Comparison of ENCODE assay signal across 8 cellular contexts in genomic region chr22:20429254-20430100, GRCh38. TPM values are rescaled to one million over a fixed set of nuclear protein-coding genes. Genes with fewer than 3 reads are reported as not detected.
DNase-seq lines count a peak whose midpoint lies in the region; ATAC-seq and TF ChIP-seq lines count a peak whose summit lies in the region.

No MANE protein-coding gene starts in this region.

- H2AFZ ChIP-seq in OCI-LY1 (ENCODE audit: low read length) = no peak overlapping the region

- H3F3A ChIP-seq in OCI-LY1 (ENCODE audit: insufficient read depth, low read length) = no peaks in the 10 kb centered on the region

- 63 to 64% methylated on average over 62 to 70 of the region's 75 CpGs for WGBS in tibial nerve, 2 donors

- H3K9ac ChIP-seq in OCI-LY1 (ENCODE audit: low read length) (no peak overlapping the region; the same call in 1 of the 2 replicates), iPS-20b (ENCODE audit: low read depth, low read length) (no peak overlapping the region)

- no peak for TF ChIP-seq POLR2A in tibial nerve (IDR thresholded peaks at IDR 0.05)

- H3K79me2 ChIP-seq in OCI-LY1 (ENCODE audit: insufficient read depth, low read length) = no peaks in the 10 kb centered on the region

- H4K20me1 ChIP-seq in OCI-LY1 (ENCODE audit: insufficient read depth, low read length) = no peaks in the 10 kb centered on the region

- H3K9me2 ChIP-seq in OCI-LY1 (ENCODE audit: low read depth, low read length) = no peaks in the 10 kb centered on the region

- no peak overlapping the region for H3K27ac ChIP-seq in OCI-LY1 (ENCODE audit: low read depth, low read length, poor library complexity, severe bottlenecking)
- H3K27ac ChIP-seq in iPS-20b (ENCODE audit: low read length) = no peak overlapping the region
- H3K27ac ChIP-seq in tibial nerve = no peak overlapping the region

- H3K36me3 ChIP-seq in OCI-LY1 (ENCODE audit: insufficient read depth, low read length) (no peaks in the 10 kb centered on the region), iPS-20b (ENCODE audit: insufficient read depth, low read depth, low read length) (no peaks in the 10 kb centered on the region), tibial nerve (peaks cover 0 to 46% (median 0%) of the 10 kb centered on the region in 3 donors)

- no peaks in the 10 kb centered on the region for H3K9me3 ChIP-seq in OCI-LY1 (ENCODE audit: low read length)
- H3K9me3 ChIP-seq in iPS-20b (ENCODE audit: insufficient read depth, low read depth, low read length) = no peaks in the 10 kb centered on the region
- H3K9me3 ChIP-seq in tibial nerve = no peaks in the 10 kb centered on the region

- H3K27me3 ChIP-seq in OCI-LY1 (ENCODE audit: insufficient read depth, low read length) (no peaks in the 10 kb centered on the region), iPS-20b (ENCODE audit: insufficient read depth, low read length) (peaks cover 69% of the 10 kb centered on the region), tibial nerve (no peaks in the 10 kb centered on the region)

- DNase-seq in GM19238 (ENCODE audit: insufficient read length, low spot score) = peak; percentile 85
- peak; percentile 93 for DNase-seq in activated effector memory CD4-positive, alpha-beta T cell treated with anti-CD3 and anti-CD28 coated beads, Interleukin-2, amount 50 U/mL, for 16 hours
- peak; percentile 59 to 71 (median 59) for DNase-seq in stimulated activated CD4-positive, alpha-beta T cell treated with anti-CD3 and anti-CD28 coated beads, TNF-alpha, amount 100 ng/mL, for 1 hour (ENCODE audit: low read depth in 3 of 3, low spot score in 1 of 3)
- no peak for DNase-seq in tibial nerve (ENCODE audit: low spot score in 2 of 2)
- no peak for DNase-seq in G401 (ENCODE audit: low spot score)

- in situ Hi-C loops in G401 (cut with HindIII; ENCODE audit: low sequenced_read_pairs) = no loop called here

- no peak for TF ChIP-seq CTCF in OCI-LY1 (IDR thresholded peaks at IDR 0.05; ENCODE audit: low read length)
- no peak for TF ChIP-seq CTCF in tibial nerve (IDR thresholded peaks at IDR 0.05)

- no peak for ATAC-seq in HG02840 (IDR thresholded peaks at IDR 0.05; ENCODE audit: low FRiP score, unreplicated experiment)

- H3K4me1 ChIP-seq in OCI-LY1 (ENCODE audit: insufficient read depth, low read length, severe bottlenecking) (peaks cover 3% of the 10 kb centered on the region), iPS-20b (ENCODE audit: insufficient read depth, low read length) (peaks cover 3% of the 10 kb centered on the region; the same call in 1 of the 2 replicates), tibial nerve (peaks cover 0 to 71% (median 19%) of the 10 kb centered on the region in 4 donors)

- H3K4me2 ChIP-seq in OCI-LY1 (ENCODE audit: low read length) = peak overlapping the region; percentile 70

- H3K4me3 ChIP-seq in OCI-LY1 (ENCODE audit: low read depth, low read length, poor library complexity, severe bottlenecking) (peak overlapping the region; percentile 61), iPS-20b (ENCODE audit: low read length) (peak overlapping the region; percentile 58; the same call in 1 of the 2 replicates), tibial nerve (peak overlapping the region in 2 of 4 donors; percentile 35 to 38)

- TF ChIP-seq EP300 in tibial nerve (IDR thresholded peaks at IDR 0.05) = no peak

RNA-seq across cellular contexts. Expression of gene SCARF2, which starts 8.1 kb away (rescaled TPM):
- total RNA-seq in tibial nerve = 10 to 100 TPM; 28.4 to 72.0 (median 53.1) TPM
- total RNA-seq in G401 (2014; rRNA removed; shearing (Covaris generic)) = 46.8 and 53.4 TPM in 2 replicates

RNA-seq across cellular contexts. Expression of gene ZNF74, which starts 35.5 kb away (rescaled TPM):
- 10 to 100 TPM in 2 of 4 donors, 1 to 10 TPM in 2; 8.7 to 13.5 (median 10.2) TPM for total RNA-seq in tibial nerve
- 19.9 and 22.1 TPM in 2 replicates for total RNA-seq in G401 (2014; rRNA removed; shearing (Covaris generic))

Comparison
In these comparisons a context has a peak if more than half of its experiments do, and no peak if none do; other contexts are left out.
1. DNase-seq: peak in GM19238 (single experiment), activated effector memory CD4-positive, alpha-beta T cell treated with anti-CD3 and anti-CD28 coated beads, Interleukin-2, amount 50 U/mL, for 16 hours (single experiment) and stimulated activated CD4-positive, alpha-beta T cell treated with anti-CD3 and anti-CD28 coated beads, TNF-alpha, amount 100 ng/mL, for 1 hour (3 of 3); none in tibial nerve (0 of 2) and G401 (single experiment).